In genomic region chr6:144216668-144217218, GRCh38 we compare ENCODE assay signal across 8 cellular contexts.
DNase-seq lines count a peak whose midpoint lies in the region; ATAC-seq and TF ChIP-seq lines count a peak whose summit lies in the region.

No MANE protein-coding gene starts in this region.

- peak overlapping the region; percentile 95 for H3K4me3 Mint-ChIP-seq in activated naive CD4-positive, alpha-beta T cell treated with anti-CD3 and anti-CD28 coated beads, Interleukin-2, amount 50 U/mL, for 24 hours

- no peaks in the 10 kb centered on the region for H3F3A ChIP-seq in DOHH2 (ENCODE audit: control insufficient read depth, insufficient read depth)
- H3F3A ChIP-seq in smooth muscle cell (ENCODE audit: low read depth): peaks cover 6% of the 10 kb centered on the region

- H3K9me2 ChIP-seq in DOHH2 (replicated peaks; ENCODE audit: control insufficient read depth, low read length): no peaks in the 10 kb centered on the region

- no peak for TF ChIP-seq CTCF in DOHH2 (IDR thresholded peaks at IDR 0.05; ENCODE audit: low read depth, low read length, poor library complexity, severe bottlenecking)
- TF ChIP-seq CTCF in smooth muscle cell (IDR thresholded peaks at IDR 0.05; ENCODE audit: borderline replicate concordance, insufficient read depth, poor library complexity, severe bottlenecking): no peak

- peak overlapping the region; percentile 24 for H3K9ac ChIP-seq in smooth muscle cell (ENCODE audit: low read depth)

- peaks cover 1% of the 10 kb centered on the region for H3K27me3 Mint-ChIP-seq in activated naive CD4-positive, alpha-beta T cell treated with anti-CD3 and anti-CD28 coated beads, Interleukin-2, amount 50 U/mL, for 24 hours

- H3K36me3 ChIP-seq in DOHH2 (ENCODE audit: control insufficient read depth, low read length) (no peaks in the 10 kb centered on the region), smooth muscle cell (ENCODE audit: low read depth) (no peaks in the 10 kb centered on the region)

- H3K27ac Mint-ChIP-seq in activated naive CD4-positive, alpha-beta T cell treated with anti-CD3 and anti-CD28 coated beads, Interleukin-2, amount 50 U/mL, for 24 hours: peak overlapping the region; percentile 100

- H3K79me2 ChIP-seq in DOHH2 (ENCODE audit: control insufficient read depth, low read length) (no peaks in the 10 kb centered on the region), smooth muscle cell (ENCODE audit: low read depth) (no peaks in the 10 kb centered on the region)

- peak; percentile 78 for DNase-seq in hepatic stellate cell (ENCODE audit: low spot score)
- DNase-seq in smooth muscle cell (lab: John Stamatoyannopoulos, UW; ENCODE audit: unreplicated experiment): peak; percentile 81
- DNase-seq in HPDE6-E6E7 (ENCODE audit: extremely low spot score): no peak
- no peak for DNase-seq in cerebellar cortex (ENCODE audit: low spot score)

- H3K4me1 Mint-ChIP-seq in activated naive CD4-positive, alpha-beta T cell treated with anti-CD3 and anti-CD28 coated beads, Interleukin-2, amount 50 U/mL, for 24 hours: peaks cover 46% of the 10 kb centered on the region

- H3K4me3 ChIP-seq in DOHH2 (ENCODE audit: low read length) (peak overlapping the region; percentile 74), smooth muscle cell (peak overlapping the region; percentile 62)

- WGBS in smooth muscle cell (ENCODE audit: low lambda C conversion rate): 12% methylated on average over 18 of the region's 18 CpGs

- H3K27ac ChIP-seq in DOHH2 (ENCODE audit: low read depth, low read length) (no peak overlapping the region), smooth muscle cell (ENCODE audit: low read depth) (peak overlapping the region; percentile 77)

- H3K4me1 ChIP-seq in DOHH2 (ENCODE audit: control insufficient read depth, low read length) (peaks cover 17% of the 10 kb centered on the region), smooth muscle cell (ENCODE audit: low read depth) (no peaks in the 10 kb centered on the region)

- H3K36me3 Mint-ChIP-seq in activated naive CD4-positive, alpha-beta T cell treated with anti-CD3 and anti-CD28 coated beads, Interleukin-2, amount 50 U/mL, for 24 hours: no peaks in the 10 kb centered on the region

- H3K27me3 ChIP-seq in DOHH2 (ENCODE audit: control insufficient read depth, low read length): no peaks in the 10 kb centered on the region
- H3K27me3 ChIP-seq in smooth muscle cell (ENCODE audit: low read depth): no peaks in the 10 kb centered on the region

- H3K9me3 Mint-ChIP-seq in activated naive CD4-positive, alpha-beta T cell treated with anti-CD3 and anti-CD28 coated beads, Interleukin-2, amount 50 U/mL, for 24 hours: no peaks in the 10 kb centered on the region

- ATAC-seq in GM21367 (IDR thresholded peaks at IDR 0.05; ENCODE audit: unreplicated experiment) (peak; percentile 22), HG03521 (IDR thresholded peaks at IDR 0.05; ENCODE audit: unreplicated experiment) (peak; percentile 44)

- H3K9me3 ChIP-seq in DOHH2 (ENCODE audit: control insufficient read depth, insufficient read depth, low read length): 0 out of 2 replicates have a peak, but pooled peaks cover 3% of the 10 kb centered on the region
- H3K9me3 ChIP-seq in smooth muscle cell (replicated peaks; ENCODE audit: low read depth): no peaks in the 10 kb centered on the region

- H2AFZ ChIP-seq in smooth muscle cell (ENCODE audit: low read depth): peak overlapping the region; percentile 76

- H4K20me1 ChIP-seq in DOHH2 (ENCODE audit: control insufficient read depth, insufficient read depth, low read depth, low read length) (no peaks in the 10 kb centered on the region), smooth muscle cell (ENCODE audit: low read depth) (no peaks in the 10 kb centered on the region)

- peak overlapping the region; percentile 95 for H3K4me2 ChIP-seq in DOHH2 (ENCODE audit: low read length)
- H3K4me2 ChIP-seq in smooth muscle cell: peak overlapping the region; percentile 86

Comparison
In these comparisons a context has a peak if more than half of its experiments do, and no peak if none do; other contexts are left out.
1. DNase-seq: peak in hepatic stellate cell (single experiment) and smooth muscle cell (single experiment); none in HPDE6-E6E7 (single experiment) and cerebellar cortex (single experiment).